ENCODE assay signal across 19 cellular contexts in genomic region chr12:52557481-52557880, GRCh38. TPM values are rescaled to one million over a fixed set of nuclear protein-coding genes. Genes with fewer than 3 reads are reported as not detected.
DNase-seq lines count a peak whose midpoint lies in the region; ATAC-seq and TF ChIP-seq lines count a peak whose summit lies in the region.
"Had no signal": no experiment of that assay in that cellular context is flagged by ENCODE, and none has a peak within 500 bp of the region (broad histone marks: within the 10 kb centered on the region; RNA-seq: fewer than 3 reads in every experiment).

No MANE protein-coding gene starts in this region.

- H3K4me3 Mint-ChIP-seq in CD8-positive, alpha-beta memory T cell = peak overlapping the region in 5 of 7 donors; percentile 6 to 74 (median 41)
- peak overlapping the region; percentile 41 for H3K4me3 Mint-ChIP-seq in central memory CD8-positive, alpha-beta T cell
- H3K4me3 Mint-ChIP-seq in immature natural killer cell = peak overlapping the region; percentile 40 to 92 (median 67)
- H3K4me3 Mint-ChIP-seq: CD4-positive, alpha-beta memory T cell had no signal

- H3K4me1 ChIP-seq in CD8-positive, alpha-beta memory T cell (ENCODE audit: insufficient read depth, low read length) = peaks cover 36% of the 10 kb centered on the region
- H3K4me1 ChIP-seq in osteoblast (ENCODE audit: insufficient read depth, low read length) (no peaks in the 10 kb centered on the region), thyroid gland (peaks cover 5 to 21% of the 10 kb centered on the region in 2 donors)

- H3K36me3 ChIP-seq in CD8-positive, alpha-beta memory T cell (ENCODE audit: insufficient read depth, low read length) = no peaks in the 10 kb centered on the region
- no peaks in the 10 kb centered on the region for H3K36me3 ChIP-seq in osteoblast (ENCODE audit: insufficient read depth, low read length)
- H3K36me3 ChIP-seq in thyroid gland = no peaks in the 10 kb centered on the region

- no peaks in the 10 kb centered on the region for H4K20me1 ChIP-seq in osteoblast (ENCODE audit: insufficient read depth, low read length)

- CTCF ChIA-PET in CD8-positive, alpha-beta memory T cell (lab: Charles Lee) = no interaction called here

- no peak overlapping the region for H3K4me3 ChIP-seq in CD8-positive, alpha-beta memory T cell (ENCODE audit: low read length)
- no peak overlapping the region for H3K4me3 ChIP-seq in osteoblast (ENCODE audit: insufficient read depth, low read length)
- no peak overlapping the region for H3K4me3 ChIP-seq in thyroid gland (replicated peaks in 1 of 3)

- no peaks in the 10 kb centered on the region for H3K36me3 Mint-ChIP-seq in CD8-positive, alpha-beta memory T cell
- peaks cover 1% of the 10 kb centered on the region for H3K36me3 Mint-ChIP-seq in central memory CD8-positive, alpha-beta T cell (ENCODE audit: insufficient read depth)
- H3K36me3 Mint-ChIP-seq in immature natural killer cell = no peaks in the 10 kb centered on the region
- H3K36me3 Mint-ChIP-seq: CD4-positive, alpha-beta memory T cell had no signal

- no peak for TF ChIP-seq POLR2A in thyroid gland (IDR thresholded peaks at IDR 0.05)

- no peaks in the 10 kb centered on the region for H3K79me2 ChIP-seq in osteoblast (ENCODE audit: insufficient read depth, low read length)

- TF ChIP-seq CTCF in osteoblast (IDR thresholded peaks at IDR 0.05; ENCODE audit: extremely low read depth, low read depth, low read length) (no peak), thyroid gland (IDR thresholded peaks at IDR 0.05) (no peak)

- 58 to 76% methylated on average over 2 of the region's 2 CpGs for WGBS in thyroid gland, 2 donors

- H3K27me3 ChIP-seq in CD8-positive, alpha-beta memory T cell (ENCODE audit: insufficient read depth, low read length, poor library complexity, severe bottlenecking) = no peaks in the 10 kb centered on the region
- H3K27me3 ChIP-seq in osteoblast (ENCODE audit: insufficient read depth, low read length) (peaks cover 34% of the 10 kb centered on the region), thyroid gland (no peaks in the 10 kb centered on the region)

- DNase-seq in CD8-positive, alpha-beta memory T cell = no peak
- no peak for DNase-seq in central memory CD8-positive, alpha-beta T cell (ENCODE audit: low spot score in 2 of 2)
- DNase-seq in immature natural killer cell (no peak), osteoblast (ENCODE audit: insufficient read length, low spot score, missing footprints) (peak; percentile 57), thyroid gland (no peak), NOMO-1 treated with dmso at 0.1 percent for 144 hours (lab: John Stamatoyannopoulos, UW; ENCODE audit: unreplicated experiment) (no peak), cerebellar cortex (ENCODE audit: low spot score) (no peak), nucleus accumbens (lab: John Stamatoyannopoulos, UW) (no peak)
- DNase-seq: C1 segment of cervical spinal cord; Caco-2; CD4-positive, alpha-beta memory T cell; DMS153; DND-41; GOT3; H7; HCEC 1CT had no signal

- H2AFZ ChIP-seq in osteoblast (ENCODE audit: low read length) = no peak overlapping the region

- POLR2A ChIA-PET in CD8-positive, alpha-beta memory T cell (lab: Charles Lee) = no interaction called here

- peaks cover 3 to 6% of the 10 kb centered on the region in 2 donors for H3K27me3 Mint-ChIP-seq in CD8-positive, alpha-beta memory T cell
- no peaks in the 10 kb centered on the region for H3K27me3 Mint-ChIP-seq in central memory CD8-positive, alpha-beta T cell
- peaks cover 3 to 10% (median 7%) of the 10 kb centered on the region in 3 donors for H3K27me3 Mint-ChIP-seq in immature natural killer cell (ENCODE audit: low read depth in 3 of 3)

- H3K4me2 ChIP-seq in osteoblast (ENCODE audit: insufficient read depth, low read length) = no peak overlapping the region

- H3K4me1 Mint-ChIP-seq in CD8-positive, alpha-beta memory T cell = peaks cover 49 to 75% (median 68%) of the 10 kb centered on the region in 3 donors
- H3K4me1 Mint-ChIP-seq in central memory CD8-positive, alpha-beta T cell = peaks cover 73% of the 10 kb centered on the region
- peaks cover 85 to 94% of the 10 kb centered on the region in 2 donors for H3K4me1 Mint-ChIP-seq in immature natural killer cell

- intact Hi-C loops in thyroid gland (cut with DNase I) = no loop called here

- no peaks in the 10 kb centered on the region for H3K9me3 Mint-ChIP-seq in CD8-positive, alpha-beta memory T cell
- no peaks in the 10 kb centered on the region for H3K9me3 Mint-ChIP-seq in central memory CD8-positive, alpha-beta T cell
- no peaks in the 10 kb centered on the region for H3K9me3 Mint-ChIP-seq in immature natural killer cell
- H3K9me3 Mint-ChIP-seq: CD4-positive, alpha-beta memory T cell had no signal

- ATAC-seq in central memory CD8-positive, alpha-beta T cell (replicated peaks; ENCODE audit: extremely low read depth, poor library complexity, severe bottlenecking) = no peak

- H3K27ac Mint-ChIP-seq in CD8-positive, alpha-beta memory T cell = peak overlapping the region in 6 of 8 donors; percentile 45 to 97 (median 67)
- peak overlapping the region; percentile 92 for H3K27ac Mint-ChIP-seq in central memory CD8-positive, alpha-beta T cell (ENCODE audit: low read depth)
- peak overlapping the region; percentile 84 to 98 (median 90) for H3K27ac Mint-ChIP-seq in immature natural killer cell

- H3K9me3 ChIP-seq in CD8-positive, alpha-beta memory T cell (ENCODE audit: low read length) = no peaks in the 10 kb centered on the region
- H3K9me3 ChIP-seq in osteoblast (ENCODE audit: low read depth, low read length) (no peaks in the 10 kb centered on the region), thyroid gland (no peaks in the 10 kb centered on the region)
- H3K9me3 ChIP-seq: Caco-2 had no signal

- no peak overlapping the region for H3K27ac ChIP-seq in CD8-positive, alpha-beta memory T cell (ENCODE audit: low read depth, low read length)
- H3K27ac ChIP-seq in osteoblast (ENCODE audit: low read depth, low read length) (no peak overlapping the region), thyroid gland (no peak overlapping the region)

RNA-seq across cellular contexts. Expression of gene KRT71, which starts 4.5 kb away (rescaled TPM):
- not detected for total RNA-seq in CD8-positive, alpha-beta memory T cell
- not detected for polyA plus RNA-seq in CD8-positive, alpha-beta memory T cell
- not detected for polyA plus RNA-seq in immature natural killer cell
- total RNA-seq in osteoblast (not detected in 2 replicates), thyroid gland (not detected)
- total RNA-seq: A172; A673; CD4-positive, alpha-beta memory T cell; H7 had no signal
- polyA plus RNA-seq: BJ; CD4-positive, alpha-beta memory T cell had no signal

RNA-seq across cellular contexts. Expression of gene KRT74, which starts 16.2 kb away (rescaled TPM):
- total RNA-seq in CD8-positive, alpha-beta memory T cell = not detected
- polyA plus RNA-seq in CD8-positive, alpha-beta memory T cell = not detected
- polyA plus RNA-seq in immature natural killer cell = not detected
- not detected in 2 replicates for total RNA-seq in osteoblast
- not detected for total RNA-seq in thyroid gland
- total RNA-seq: A172; A673; Caco-2; CD4-positive, alpha-beta memory T cell; H7 had no signal
- polyA plus RNA-seq: BJ; CD4-positive, alpha-beta memory T cell had no signal

RNA-seq across cellular contexts. Expression of gene KRT5, which starts 37.3 kb away (rescaled TPM):
- not detected for total RNA-seq in CD8-positive, alpha-beta memory T cell
- not detected for polyA plus RNA-seq in CD8-positive, alpha-beta memory T cell
- polyA plus RNA-seq in immature natural killer cell = not detected
- total RNA-seq in osteoblast = 0.36 TPM in 1 of 2 replicates, not detected in the other
- 1 to 10 TPM in 1 of 4 donors, not detected in 3; 1.4 TPM for total RNA-seq in thyroid gland
- total RNA-seq: CD4-positive, alpha-beta memory T cell; H7 had no signal
- polyA plus RNA-seq: BJ; CD4-positive, alpha-beta memory T cell had no signal

RNA-seq across cellular contexts. Expression of gene KRT72, which starts 43.8 kb away (rescaled TPM):
- total RNA-seq in CD8-positive, alpha-beta memory T cell = not detected
- not detected for polyA plus RNA-seq in CD8-positive, alpha-beta memory T cell
- polyA plus RNA-seq in immature natural killer cell = under 1 TPM in 2 of 3 donors, not detected in 1; 0.34 to 0.93 TPM
- total RNA-seq in osteoblast (not detected in 2 replicates), thyroid gland (not detected)
- total RNA-seq: A172, A673, Caco-2, H7 had no signal
- polyA plus RNA-seq: BJ; CD4-positive, alpha-beta memory T cell had no signal
